In the genomic region with DNA sequence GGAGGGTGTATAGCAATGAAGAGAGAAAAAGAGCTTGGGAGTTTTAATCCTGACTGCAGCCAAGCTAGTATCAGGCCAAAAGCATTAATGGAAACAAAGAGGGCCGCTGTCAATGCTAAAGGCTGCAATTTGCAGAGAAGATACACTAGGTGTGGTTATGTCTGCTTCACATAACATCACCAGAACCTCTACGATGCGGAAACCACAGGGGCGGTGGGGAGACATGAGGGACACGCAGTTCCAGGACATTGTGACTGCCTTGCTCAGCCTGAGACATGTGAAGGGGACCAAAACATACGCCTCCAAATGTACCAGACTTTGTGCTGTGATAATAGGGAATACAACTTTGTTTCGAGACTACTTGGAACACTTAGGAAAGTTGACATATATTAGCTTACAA, we compare ENCODE assay signal across 20 cellular contexts.
A peak's percentile ranks its signal among the peaks of the same experiment; 100 is the strongest.
DNase-seq lines count a peak whose midpoint lies in the region; ATAC-seq and TF ChIP-seq lines count a peak whose summit lies in the region.
"Had no signal": no experiment of that assay in that cellular context is flagged by ENCODE, and none has a peak within 500 bp of the region (broad histone marks: within the 10 kb centered on the region; RNA-seq: fewer than 3 reads in every experiment).

No MANE protein-coding gene starts in this region.

- H3K4me3 Mint-ChIP-seq in activated naive CD4-positive, alpha-beta T cell treated with anti-CD3 and anti-CD28 coated beads, Interleukin-2, amount 10 ng/mL, durations not matched to agents 7 days and 5 days: no peak overlapping the region
- peak overlapping the region; percentile 71 for H3K4me3 Mint-ChIP-seq in activated naive CD8-positive, alpha-beta T cell treated with anti-CD3 and anti-CD28 coated beads, Interleukin-2, amount 10 ng/mL, durations not matched to agents 7 days and 5 days
- peak overlapping the region; percentile 46 for H3K4me3 Mint-ChIP-seq in natural killer cell treated with Interleukin-12 subunit alpha and Interleukin-12 subunit beta and Interleukin-15 and Interleukin-18, amount 100 ng/mL, for 72 hours
- no peak overlapping the region for H3K4me3 Mint-ChIP-seq in progenitor cell of endocrine pancreas (ENCODE audit: low read depth)
- H3K4me3 Mint-ChIP-seq: CD4-positive, CD25-positive, alpha-beta regulatory T cell had no signal

- H3K9me3 ChIP-seq in smooth muscle cell (replicated peaks; ENCODE audit: low read depth): no peaks in the 10 kb centered on the region
- H3K9me3 ChIP-seq: adrenal gland, esophagus squamous epithelium, left lung, pancreas, upper lobe of left lung had no signal

- H4K20me1 ChIP-seq in smooth muscle cell (ENCODE audit: low read depth): peaks cover 10% of the 10 kb centered on the region

- no peaks in the 10 kb centered on the region for H3K79me2 ChIP-seq in smooth muscle cell (ENCODE audit: low read depth)

- WGBS in smooth muscle cell (ENCODE audit: low lambda C conversion rate): 88% methylated on average over 7 of the region's 7 CpGs

- H3K4me1 Mint-ChIP-seq in activated naive CD4-positive, alpha-beta T cell treated with anti-CD3 and anti-CD28 coated beads, Interleukin-2, amount 10 ng/mL, durations not matched to agents 7 days and 5 days: peaks cover 14% of the 10 kb centered on the region
- H3K4me1 Mint-ChIP-seq in activated naive CD8-positive, alpha-beta T cell treated with anti-CD3 and anti-CD28 coated beads, Interleukin-2, amount 10 ng/mL, durations not matched to agents 7 days and 5 days: peaks cover 33% of the 10 kb centered on the region
- peaks cover 28 to 32% of the 10 kb centered on the region in 2 donors for H3K4me1 Mint-ChIP-seq in natural killer cell treated with Interleukin-12 subunit alpha and Interleukin-12 subunit beta and Interleukin-15 and Interleukin-18, amount 100 ng/mL, for 72 hours (ENCODE audit: low read depth in 2 of 2)
- H3K4me1 Mint-ChIP-seq in progenitor cell of endocrine pancreas (ENCODE audit: low read depth): no peaks in the 10 kb centered on the region

- peak; percentile 51 for DNase-seq in activated naive CD4-positive, alpha-beta T cell treated with anti-CD3 and anti-CD28 coated beads, Interleukin-2, amount 10 ng/mL, durations not matched to agents 7 days and 5 days
- no peak for DNase-seq in activated naive CD4-positive, alpha-beta T cell treated with Interleukin-2 at 50 U/mL for 16 hours
- DNase-seq in activated naive CD8-positive, alpha-beta T cell treated with anti-CD3 and anti-CD28 coated beads, Interleukin-2, amount 10 ng/mL, durations not matched to agents 7 days and 5 days: peak; percentile 57
- no peak for DNase-seq in natural killer cell treated with Interleukin-12 subunit alpha and Interleukin-12 subunit beta and Interleukin-15 and Interleukin-18, amount 100 ng/mL, for 72 hours (ENCODE audit: low spot score)
- DNase-seq in HuH-7 (ENCODE audit: low spot score) (no peak), progenitor cell of endocrine pancreas (ENCODE audit: low spot score, unreplicated experiment) (no peak), iPS-NIHi11 (ENCODE audit: low spot score) (no peak), smooth muscle cell (lab: John Stamatoyannopoulos, UW; ENCODE audit: unreplicated experiment) (no peak)
- DNase-seq: adrenal gland; CD4-positive, CD25-positive, alpha-beta regulatory T cell; DND-41; esophagus squamous epithelium; Karpas-422; left lung; NCI-H1092 treated with DMSO at 0.1 percent for 48 hours; NCI-H510A treated with DMSO at 0.1 percent for 48 hours; pancreas; stimulated activated CD4-positive, alpha-beta T cell treated with anti-CD3 and anti-CD28 coated beads, Interleukin-4, amount 100 ng/mL, for 1 hour; upper lobe of left lung had no signal

- POLR2A ChIA-PET in activated naive CD8-positive, alpha-beta T cell treated with anti-CD3 and anti-CD28 coated beads, Interleukin-2, amount 10 ng/mL, durations not matched to agents 7 days and 5 days (lab: Charles Lee): interaction anchor here (0.9 kb wide), 1 partner anchor 53 kb away, joined by 4 read pairs; no protein-coding TSS in a partner anchor

- no peaks in the 10 kb centered on the region for H3F3A ChIP-seq in smooth muscle cell (ENCODE audit: low read depth)

- no peak overlapping the region for H2AFZ ChIP-seq in smooth muscle cell (ENCODE audit: low read depth)

- H3K36me3 ChIP-seq in smooth muscle cell (ENCODE audit: low read depth): no peaks in the 10 kb centered on the region
- H3K36me3 ChIP-seq: adrenal gland, esophagus squamous epithelium, left lung, pancreas, upper lobe of left lung had no signal

- no peaks in the 10 kb centered on the region for H3K27me3 ChIP-seq in smooth muscle cell (ENCODE audit: low read depth)
- H3K27me3 ChIP-seq: adrenal gland, esophagus squamous epithelium, left lung, pancreas, upper lobe of left lung had no signal

- ATAC-seq in activated naive CD8-positive, alpha-beta T cell treated with anti-CD3 and anti-CD28 coated beads, Interleukin-2, amount 10 ng/mL, durations not matched to agents 7 days and 5 days (ENCODE audit: low read depth): peak; percentile 86
- peak; percentile 70 to 82 for ATAC-seq in natural killer cell treated with Interleukin-12 subunit alpha and Interleukin-12 subunit beta and Interleukin-15 and Interleukin-18, amount 100 ng/mL, for 72 hours
- ATAC-seq: left lung, pancreas, Right ventricle myocardium inferior had no signal

- H3K9me3 Mint-ChIP-seq in activated naive CD4-positive, alpha-beta T cell treated with anti-CD3 and anti-CD28 coated beads, Interleukin-2, amount 10 ng/mL, durations not matched to agents 7 days and 5 days: no peaks in the 10 kb centered on the region
- H3K9me3 Mint-ChIP-seq in activated naive CD8-positive, alpha-beta T cell treated with anti-CD3 and anti-CD28 coated beads, Interleukin-2, amount 10 ng/mL, durations not matched to agents 7 days and 5 days: no peaks in the 10 kb centered on the region
- no peaks in the 10 kb centered on the region for H3K9me3 Mint-ChIP-seq in natural killer cell treated with Interleukin-12 subunit alpha and Interleukin-12 subunit beta and Interleukin-15 and Interleukin-18, amount 100 ng/mL, for 72 hours
- H3K9me3 Mint-ChIP-seq in progenitor cell of endocrine pancreas (ENCODE audit: low read depth): no peaks in the 10 kb centered on the region
- H3K9me3 Mint-ChIP-seq: CD4-positive, CD25-positive, alpha-beta regulatory T cell had no signal

- H3K36me3 Mint-ChIP-seq in activated naive CD4-positive, alpha-beta T cell treated with anti-CD3 and anti-CD28 coated beads, Interleukin-2, amount 10 ng/mL, durations not matched to agents 7 days and 5 days: no peaks in the 10 kb centered on the region
- no peaks in the 10 kb centered on the region for H3K36me3 Mint-ChIP-seq in activated naive CD8-positive, alpha-beta T cell treated with anti-CD3 and anti-CD28 coated beads, Interleukin-2, amount 10 ng/mL, durations not matched to agents 7 days and 5 days
- no peaks in the 10 kb centered on the region for H3K36me3 Mint-ChIP-seq in natural killer cell treated with Interleukin-12 subunit alpha and Interleukin-12 subunit beta and Interleukin-15 and Interleukin-18, amount 100 ng/mL, for 72 hours
- H3K36me3 Mint-ChIP-seq in progenitor cell of endocrine pancreas (ENCODE audit: insufficient read depth): no peaks in the 10 kb centered on the region
- H3K36me3 Mint-ChIP-seq: CD4-positive, CD25-positive, alpha-beta regulatory T cell had no signal

- H3K4me3 ChIP-seq in smooth muscle cell: no peak overlapping the region
- H3K4me3 ChIP-seq: adrenal gland, esophagus squamous epithelium, left lung, pancreas, upper lobe of left lung had no signal

- CTCF ChIA-PET in activated naive CD4-positive, alpha-beta T cell treated with anti-CD3 and anti-CD28 coated beads, Interleukin-2, amount 10 ng/mL, durations not matched to agents 7 days and 5 days (lab: Charles Lee): interaction anchor here (0.8 to 2.7 kb wide), 7 partner anchors 10 to 116 kb away, joined by 3 to 14 read pairs (median 4); no protein-coding TSS in a partner anchor

- no peak overlapping the region for H3K4me2 ChIP-seq in smooth muscle cell

- H3K27ac ChIP-seq in smooth muscle cell (ENCODE audit: low read depth): no peak overlapping the region
- H3K27ac ChIP-seq: adrenal gland, esophagus squamous epithelium, left lung, pancreas, upper lobe of left lung had no signal

- H3K9ac ChIP-seq in smooth muscle cell (ENCODE audit: low read depth): no peak overlapping the region

- no peak overlapping the region for H3K27ac Mint-ChIP-seq in activated naive CD4-positive, alpha-beta T cell treated with anti-CD3 and anti-CD28 coated beads, Interleukin-2, amount 10 ng/mL, durations not matched to agents 7 days and 5 days
- H3K27ac Mint-ChIP-seq in activated naive CD8-positive, alpha-beta T cell treated with anti-CD3 and anti-CD28 coated beads, Interleukin-2, amount 10 ng/mL, durations not matched to agents 7 days and 5 days: peak overlapping the region; percentile 69
- H3K27ac Mint-ChIP-seq in natural killer cell treated with Interleukin-12 subunit alpha and Interleukin-12 subunit beta and Interleukin-15 and Interleukin-18, amount 100 ng/mL, for 72 hours: peak overlapping the region; percentile 36 to 68
- no peak overlapping the region for H3K27ac Mint-ChIP-seq in progenitor cell of endocrine pancreas
- H3K27ac Mint-ChIP-seq: CD4-positive, CD25-positive, alpha-beta regulatory T cell had no signal

- H3K4me1 ChIP-seq in smooth muscle cell (ENCODE audit: low read depth): peaks cover 23% of the 10 kb centered on the region
- H3K4me1 ChIP-seq: adrenal gland, left lung, pancreas, upper lobe of left lung had no signal

- no peak for TF ChIP-seq CTCF in progenitor cell of endocrine pancreas (IDR thresholded peaks at IDR 0.05; ENCODE audit: unreplicated experiment)
- TF ChIP-seq CTCF in smooth muscle cell (IDR thresholded peaks at IDR 0.05; ENCODE audit: borderline replicate concordance, insufficient read depth, poor library complexity, severe bottlenecking): no peak

- H3K27me3 Mint-ChIP-seq in activated naive CD4-positive, alpha-beta T cell treated with anti-CD3 and anti-CD28 coated beads, Interleukin-2, amount 10 ng/mL, durations not matched to agents 7 days and 5 days: no peaks in the 10 kb centered on the region
- H3K27me3 Mint-ChIP-seq in activated naive CD8-positive, alpha-beta T cell treated with anti-CD3 and anti-CD28 coated beads, Interleukin-2, amount 10 ng/mL, durations not matched to agents 7 days and 5 days: no peaks in the 10 kb centered on the region
- H3K27me3 Mint-ChIP-seq in natural killer cell treated with Interleukin-12 subunit alpha and Interleukin-12 subunit beta and Interleukin-15 and Interleukin-18, amount 100 ng/mL, for 72 hours: no peaks in the 10 kb centered on the region
- no peaks in the 10 kb centered on the region for H3K27me3 Mint-ChIP-seq in progenitor cell of endocrine pancreas
- H3K27me3 Mint-ChIP-seq: CD4-positive, CD25-positive, alpha-beta regulatory T cell had no signal

Comparison
In these comparisons a context has a peak if more than half of its experiments do, and no peak if none do; other contexts are left out.
1. DNase-seq: peak in activated naive CD4-positive, alpha-beta T cell treated with anti-CD3 and anti-CD28 coated beads, Interleukin-2, amount 10 ng/mL, durations not matched to agents 7 days and 5 days (single experiment) and activated naive CD8-positive, alpha-beta T cell treated with anti-CD3 and anti-CD28 coated beads, Interleukin-2, amount 10 ng/mL, durations not matched to agents 7 days and 5 days (single experiment); none in activated naive CD4-positive, alpha-beta T cell treated with Interleukin-2 at 50 U/mL for 16 hours (single experiment), natural killer cell treated with Interleukin-12 subunit alpha and Interleukin-12 subunit beta and Interleukin-15 and Interleukin-18, amount 100 ng/mL, for 72 hours (single experiment), HuH-7 (single experiment), progenitor cell of endocrine pancreas (single experiment), iPS-NIHi11 (single experiment) and smooth muscle cell (single experiment).
2. H3K27ac Mint-ChIP-seq: peak in activated naive CD8-positive, alpha-beta T cell treated with anti-CD3 and anti-CD28 coated beads, Interleukin-2, amount 10 ng/mL, durations not matched to agents 7 days and 5 days (single experiment) and natural killer cell treated with Interleukin-12 subunit alpha and Interleukin-12 subunit beta and Interleukin-15 and Interleukin-18, amount 100 ng/mL, for 72 hours (2 of 2); none in activated naive CD4-positive, alpha-beta T cell treated with anti-CD3 and anti-CD28 coated beads, Interleukin-2, amount 10 ng/mL, durations not matched to agents 7 days and 5 days (single experiment) and progenitor cell of endocrine pancreas (single experiment).
3. H3K4me3 Mint-ChIP-seq: peak in activated naive CD8-positive, alpha-beta T cell treated with anti-CD3 and anti-CD28 coated beads, Interleukin-2, amount 10 ng/mL, durations not matched to agents 7 days and 5 days (single experiment) and natural killer cell treated with Interleukin-12 subunit alpha and Interleukin-12 subunit beta and Interleukin-15 and Interleukin-18, amount 100 ng/mL, for 72 hours (single experiment); none in activated naive CD4-positive, alpha-beta T cell treated with anti-CD3 and anti-CD28 coated beads, Interleukin-2, amount 10 ng/mL, durations not matched to agents 7 days and 5 days (single experiment) and progenitor cell of endocrine pancreas (single experiment).